Comparison of ENCODE assay signal across 1 cellular context in the genomic region with DNA sequence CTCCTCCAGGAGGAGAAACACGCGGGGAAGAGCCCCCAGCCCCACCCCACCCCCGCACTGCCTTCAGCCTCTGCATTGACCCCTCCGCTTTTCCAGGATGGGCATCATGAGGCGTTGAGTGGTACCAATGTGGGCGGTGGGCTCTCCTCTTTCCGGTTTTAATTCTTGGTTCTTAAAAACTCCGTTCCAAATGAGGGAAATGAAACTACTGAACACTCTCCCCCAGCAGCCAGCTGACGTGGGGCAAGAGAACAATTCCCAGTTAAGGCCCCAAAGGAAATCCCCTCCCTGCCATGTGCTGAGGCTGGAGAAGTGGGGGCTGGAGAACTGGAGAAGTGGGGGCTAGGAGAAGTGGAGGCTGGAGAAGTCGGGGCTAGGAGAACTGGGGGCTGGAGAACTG.
TF ChIP-seq lines count a peak whose summit lies in the region.

No MANE protein-coding gene starts in this region.

TF ChIP-seq in GM12878, 131 proteins besides CTCF, POLR2A, EP300 and RAD21 (continues in another document):
- TF ChIP-seq CUX1 (IDR thresholded peaks at IDR 0.05; ENCODE audit: insufficient replicate concordance, low read depth, low read length) (no peak), HSF1 (IDR thresholded peaks at IDR 0.05; ENCODE audit: low read depth, low read length) (no peak), SIX5 (IDR thresholded peaks at IDR 0.05; ENCODE audit: low read depth, low read length, severe bottlenecking) (no peak), MYC (IDR thresholded peaks at IDR 0.05; ENCODE audit: insufficient read depth, insufficient read length, insufficient replicate concordance, low read length, severe bottlenecking) (no peak), PBX3 (IDR thresholded peaks at IDR 0.05; ENCODE audit: insufficient replicate concordance, low read depth, low read length) (no peak), BCL11A (IDR thresholded peaks at IDR 0.05; ENCODE audit: low read depth, low read length) (peak; percentile 68; the same call in 1 of the 2 replicates), BCL3 (IDR thresholded peaks at IDR 0.05; ENCODE audit: borderline replicate concordance, insufficient read depth, low read depth, low read length, poor library complexity, severe bottlenecking) (peak; percentile 20), BHLHE40 (IDR thresholded peaks at IDR 0.05; ENCODE audit: borderline replicate concordance in 1 of 2, low read depth in 2 of 2, low read length in 1 of 2) (peak; percentile 65 to 72), EED (IDR thresholded peaks at IDR 0.05; ENCODE audit: low read depth) (peak; percentile 97), SKIL (IDR thresholded peaks at IDR 0.05; ENCODE audit: low read depth, poor library complexity, severe bottlenecking) (no peak), CBFB (IDR thresholded peaks at IDR 0.05; ENCODE audit: low read depth) (peak; percentile 56; the same call in 1 of the 2 replicates), SREBF1 (IDR thresholded peaks at IDR 0.05; ENCODE audit: low read length) (no peak), POU2F2 (IDR thresholded peaks at IDR 0.05; ENCODE audit: borderline replicate concordance, low read depth, low read length) (peak; percentile 37; the same call in 1 of the 3 replicates), HDAC2 (IDR thresholded peaks at IDR 0.05) (no peak), ETV6 (conservative IDR thresholded peaks at IDR 0.05 in 1 of 2, IDR thresholded peaks at IDR 0.05 in 1 of 2; ENCODE audit: borderline replicate concordance in 1 of 2, low read depth in 1 of 2) (peak in 1 of 2 experiments; percentile 80; a peak in 2 of 4 replicates), RELA (IDR thresholded peaks at IDR 0.05; ENCODE audit: borderline replicate concordance, partially characterized antibody) (peak; percentile 92), NR2C2 (IDR thresholded peaks at IDR 0.05; ENCODE audit: borderline replicate concordance, control insufficient read depth, insufficient read length, low read depth) (no peak), ATF7 (IDR thresholded peaks at IDR 0.05; ENCODE audit: low read depth) (peak; percentile 36; the same call in 1 of the 2 replicates), MYB (IDR thresholded peaks at IDR 0.05; ENCODE audit: borderline replicate concordance, low read depth, low read length) (no peak), IKZF1 (conservative IDR thresholded peaks at IDR 0.05) (peak; percentile 97), MEF2A (IDR thresholded peaks at IDR 0.05; ENCODE audit: insufficient read depth, low read depth, low read length) (0 out of 2 replicates have a peak, but pooled peaks have one; percentile 59), GABPA (IDR thresholded peaks at IDR 0.05; ENCODE audit: low read depth) (no peak), SREBF2 (IDR thresholded peaks at IDR 0.05; ENCODE audit: low read length) (no peak), ATF3 (IDR thresholded peaks at IDR 0.05; ENCODE audit: borderline replicate concordance, extremely low read depth, low read depth, low read length) (no peak), SRF (IDR thresholded peaks at IDR 0.05; ENCODE audit: low read depth in 2 of 2, low read length in 2 of 2) (no peak), CREB1 (IDR thresholded peaks at IDR 0.05; ENCODE audit: low read depth) (no peak), REST (IDR thresholded peaks at IDR 0.05; ENCODE audit: low read depth, low read length) (no peak)
- TF ChIP-seq, protein P1, sequence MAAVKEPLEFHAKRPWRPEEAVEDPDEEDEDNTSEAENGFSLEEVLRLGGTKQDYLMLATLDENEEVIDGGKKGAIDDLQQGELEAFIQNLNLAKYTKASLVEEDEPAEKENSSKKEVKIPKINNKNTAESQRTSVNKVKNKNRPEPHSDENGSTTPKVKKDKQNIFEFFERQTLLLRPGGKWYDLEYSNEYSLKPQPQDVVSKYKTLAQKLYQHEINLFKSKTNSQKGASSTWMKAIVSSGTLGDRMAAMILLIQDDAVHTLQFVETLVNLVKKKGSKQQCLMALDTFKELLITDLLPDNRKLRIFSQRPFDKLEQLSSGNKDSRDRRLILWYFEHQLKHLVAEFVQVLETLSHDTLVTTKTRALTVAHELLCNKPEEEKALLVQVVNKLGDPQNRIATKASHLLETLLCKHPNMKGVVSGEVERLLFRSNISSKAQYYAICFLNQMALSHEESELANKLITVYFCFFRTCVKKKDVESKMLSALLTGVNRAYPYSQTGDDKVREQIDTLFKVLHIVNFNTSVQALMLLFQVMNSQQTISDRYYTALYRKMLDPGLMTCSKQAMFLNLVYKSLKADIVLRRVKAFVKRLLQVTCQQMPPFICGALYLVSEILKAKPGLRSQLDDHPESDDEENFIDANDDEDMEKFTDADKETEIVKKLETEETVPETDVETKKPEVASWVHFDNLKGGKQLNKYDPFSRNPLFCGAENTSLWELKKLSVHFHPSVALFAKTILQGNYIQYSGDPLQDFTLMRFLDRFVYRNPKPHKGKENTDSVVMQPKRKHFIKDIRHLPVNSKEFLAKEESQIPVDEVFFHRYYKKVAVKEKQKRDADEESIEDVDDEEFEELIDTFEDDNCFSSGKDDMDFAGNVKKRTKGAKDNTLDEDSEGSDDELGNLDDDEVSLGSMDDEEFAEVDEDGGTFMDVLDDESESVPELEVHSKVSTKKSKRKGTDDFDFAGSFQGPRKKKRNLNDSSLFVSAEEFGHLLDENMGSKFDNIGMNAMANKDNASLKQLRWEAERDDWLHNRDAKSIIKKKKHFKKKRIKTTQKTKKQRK (IDR thresholded peaks at IDR 0.05; ENCODE audit: low read depth, low read length) = no peak
- TF ChIP-seq, protein P2, sequence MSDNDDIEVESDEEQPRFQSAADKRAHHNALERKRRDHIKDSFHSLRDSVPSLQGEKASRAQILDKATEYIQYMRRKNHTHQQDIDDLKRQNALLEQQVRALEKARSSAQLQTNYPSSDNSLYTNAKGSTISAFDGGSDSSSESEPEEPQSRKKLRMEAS (IDR thresholded peaks at IDR 0.05; ENCODE audit: low read depth, low read length) = no peak
